ENCODE assay signal across 8 cellular contexts in the genomic region with DNA sequence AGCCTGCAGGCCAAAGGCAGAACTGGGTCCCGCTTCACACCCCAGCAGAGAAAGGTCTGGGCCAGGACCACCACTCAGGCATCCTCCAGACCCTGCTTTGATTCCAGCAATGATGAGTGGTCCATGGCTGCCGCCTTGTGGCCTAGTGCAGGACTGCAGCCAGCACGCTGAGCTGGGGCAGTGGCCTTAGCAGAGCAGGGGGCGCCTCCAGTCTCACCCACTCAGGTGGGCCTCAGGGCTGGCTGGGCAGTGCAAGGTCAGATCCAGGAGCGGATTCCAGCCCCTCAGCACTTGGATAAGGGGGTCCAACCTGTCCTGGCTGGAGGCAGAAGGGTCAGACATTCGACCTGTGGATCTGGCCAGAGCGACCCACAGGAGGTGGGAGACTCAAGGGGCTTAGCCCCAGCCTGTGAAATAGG. TPM values are rescaled to one million over a fixed set of nuclear protein-coding genes. Genes with fewer than 3 reads are reported as not detected.
DNase-seq lines count a peak whose midpoint lies in the region; ATAC-seq and TF ChIP-seq lines count a peak whose summit lies in the region.

No MANE protein-coding gene starts in this region.

- no peak overlapping the region for H3K27ac ChIP-seq in Panc1 (ENCODE audit: low read length)
- H3K27ac ChIP-seq in osteoblast (ENCODE audit: low read depth, low read length): no peak overlapping the region
- H3K27ac ChIP-seq in transverse colon: peak overlapping the region in 1 of 4 donors; percentile 8

- no peak for TF ChIP-seq EP300 in transverse colon (IDR thresholded peaks at IDR 0.05; ENCODE audit: low read depth)

- H3K9me3 ChIP-seq in HAP-1 (no peaks in the 10 kb centered on the region), Panc1 (ENCODE audit: control insufficient read depth, insufficient read depth, low read depth, low read length) (no peaks in the 10 kb centered on the region), osteoblast (ENCODE audit: low read depth, low read length) (no peaks in the 10 kb centered on the region), transverse colon (no peaks in the 10 kb centered on the region)

- H2AFZ ChIP-seq in osteoblast (ENCODE audit: low read length): no peak overlapping the region

- TF ChIP-seq POLR2A in transverse colon (IDR thresholded peaks at IDR 0.05): no peak

- H3K4me2 ChIP-seq in osteoblast (ENCODE audit: insufficient read depth, low read length): no peak overlapping the region

- H3K4me1 ChIP-seq in HAP-1 (no peaks in the 10 kb centered on the region), Panc1 (ENCODE audit: control insufficient read depth, insufficient read depth, low read length) (peaks cover 18% of the 10 kb centered on the region), osteoblast (ENCODE audit: insufficient read depth, low read length) (peaks cover 11% of the 10 kb centered on the region), transverse colon (peaks cover 0 to 5% (median 0%) of the 10 kb centered on the region in 4 donors)

- intact Hi-C loops in CD14-positive monocyte (cut with micrococcal nuclease) (loop anchor here in 1 of 2 donors (2.0 to 10.0 kb wide), 2 partner anchors 211 to 491 kb away; no protein-coding TSS in a partner anchor), Panc1 (cut with micrococcal nuclease; ENCODE audit: unreplicated experiment) (loop anchor here (2.0 to 5.0 kb wide), 2 partner anchors 96 to 213 kb away; no protein-coding TSS in a partner anchor), transverse colon (cut with DNase I; ENCODE audit: low total_unique reads) (loop anchor here (5.0 kb wide), 2 partner anchors 96 to 196 kb away; no protein-coding TSS in a partner anchor)

- DNase-seq in CD14-positive monocyte (ENCODE audit: low spot score) (no peak), HAP-1 (ENCODE audit: low spot score in 2 of 2) (peak; percentile 15 to 82), Panc1 (ENCODE audit: low read depth, low spot score) (peak; percentile 52), activated T-helper 1 cell treated with Interleukin-2 at 50 U/mL for 16 hours (ENCODE audit: low read depth) (peak; percentile 32), fibroblast of villous mesenchyme (ENCODE audit: low read depth) (no peak), osteoblast (ENCODE audit: insufficient read length, low spot score, missing footprints) (peak; percentile 94), transverse colon (peak; percentile 60), NCI-H2029 treated with DMSO at 0.1 percent for 48 hours (lab: John Stamatoyannopoulos, UW) (no peak)

- TF ChIP-seq CTCF in CD14-positive monocyte (IDR thresholded peaks at IDR 0.05): peak; percentile 91
- TF ChIP-seq CTCF in Panc1 (IDR thresholded peaks at IDR 0.05): peak; percentile 98
- peak; percentile 95 for TF ChIP-seq CTCF in fibroblast of villous mesenchyme (IDR thresholded peaks at IDR 0.05; ENCODE audit: insufficient read depth, low read depth, low read length)
- TF ChIP-seq CTCF in osteoblast (IDR thresholded peaks at IDR 0.05; ENCODE audit: extremely low read depth, low read depth, low read length): peak; percentile 92
- TF ChIP-seq CTCF in transverse colon (IDR thresholded peaks at IDR 0.05): peak; percentile 90 to 96 (median 92)

- H3K27me3 ChIP-seq in HAP-1 (ENCODE audit: low read depth) (peaks cover 12% of the 10 kb centered on the region; the same call in 1 of the 2 replicates), Panc1 (ENCODE audit: control insufficient read depth, insufficient read depth, low read length) (peaks cover 6% of the 10 kb centered on the region), osteoblast (ENCODE audit: insufficient read depth, low read length) (peaks cover 25% of the 10 kb centered on the region), transverse colon (peaks cover 19% of the 10 kb centered on the region)

- peaks cover 51 to 60% of the 10 kb centered on the region in 2 donors for H3K36me3 Mint-ChIP-seq in CD14-positive monocyte

- H4K20me1 ChIP-seq in osteoblast (ENCODE audit: insufficient read depth, low read length): peaks cover 37% of the 10 kb centered on the region

- peaks cover 19 to 23% (median 21%) of the 10 kb centered on the region in 3 donors for H3K27me3 Mint-ChIP-seq in CD14-positive monocyte (ENCODE audit: low read depth in 3 of 3)

- CTCF ChIA-PET in Panc1 (lab: Charles Lee): interaction anchor here (0.6 to 2.9 kb wide), 21 partner anchors 8 to 503 kb away, joined by 3 to 29 read pairs (median 5); partner anchors contain the start of gene CLPB

- no peaks in the 10 kb centered on the region for H3K79me2 ChIP-seq in osteoblast (ENCODE audit: insufficient read depth, low read length)

- POLR2A ChIA-PET in Panc1 (lab: Charles Lee): no interaction called here

- 64% methylated on average over 7 of the region's 7 CpGs; no CpG with 5 or more reads in 1 of the 2 donors for WGBS in transverse colon (ENCODE audit: low coverage in 1 of 2), 2 donors

- peak; percentile 73 for ATAC-seq in Panc1

- BruUV-seq in Panc1 (replicated peaks; lab: Mats Ljungman, UMichigan): no TSS peak

- H3K9me3 Mint-ChIP-seq in CD14-positive monocyte: no peaks in the 10 kb centered on the region

- peaks cover 6% of the 10 kb centered on the region for H3K36me3 ChIP-seq in HAP-1 (replicated peaks)
- H3K36me3 ChIP-seq in Panc1 (ENCODE audit: control insufficient read depth, insufficient read depth, low read length): no peaks in the 10 kb centered on the region; the same call in 1 of the 2 replicates
- H3K36me3 ChIP-seq in osteoblast (ENCODE audit: insufficient read depth, low read length): peaks cover 19% of the 10 kb centered on the region
- peaks cover 0 to 3% (median 0%) of the 10 kb centered on the region in 4 donors for H3K36me3 ChIP-seq in transverse colon

- peaks cover 8% of the 10 kb centered on the region for H3K4me1 Mint-ChIP-seq in CD14-positive monocyte

- in situ Hi-C loops in HAP-1 (cut with MboI; ENCODE audit: low sequenced_read_pairs) (no loop called here), Panc1 (cut with HindIII; ENCODE audit: low pct_unique_long_range_greater_than_20kb, low sequenced_read_pairs) (no loop called here), transverse colon (cut with MboI; ENCODE audit: low pct_ligation_motif_present in 1 of 4, low pct_unique_long_range_greater_than_20kb in 1 of 4, low sequenced_read_pairs in 3 of 4) (no loop called here)

- no peak overlapping the region for H3K4me3 ChIP-seq in HAP-1
- H3K4me3 ChIP-seq in Panc1 (ENCODE audit: low read depth in 2 of 2, low read length in 2 of 2): no peak overlapping the region
- no peak overlapping the region for H3K4me3 ChIP-seq in fibroblast of villous mesenchyme (ENCODE audit: low read depth, low read length)
- no peak overlapping the region for H3K4me3 ChIP-seq in osteoblast (ENCODE audit: insufficient read depth, low read length)
- no peak overlapping the region for H3K4me3 ChIP-seq in transverse colon

- no peak overlapping the region for H3K4me3 Mint-ChIP-seq in CD14-positive monocyte

- H3K27ac Mint-ChIP-seq in CD14-positive monocyte: peak overlapping the region in 1 of 7 donors; percentile 25

RNA-seq across cellular contexts. Expression of gene PDE2A, which starts 9.6 kb away (rescaled TPM):
- polyA plus RNA-seq in CD14-positive monocyte: under 1 TPM; 0.18 to 0.53 TPM
- total RNA-seq in Panc1 (2021; ENCODE audit: unreplicated experiment): 0.74 TPM
- 0.51 TPM for polyA plus RNA-seq in Panc1 (2012; ENCODE audit: insufficient read length)
- total RNA-seq in fibroblast of villous mesenchyme: under 0.01 TPM in 2 replicates
- 0.36 and 0.59 TPM in 2 replicates for total RNA-seq in osteoblast
- total RNA-seq in transverse colon: 10 to 100 TPM in 3 of 4 donors, 1 to 10 TPM in 1; 6.6 to 41.9 (median 17.1) TPM

Comparison
In these comparisons a context has a peak if more than half of its experiments do, and no peak if none do; other contexts are left out.
1. DNase-seq: peak in HAP-1 (2 of 2), Panc1 (single experiment), activated T-helper 1 cell treated with Interleukin-2 at 50 U/mL for 16 hours (single experiment), osteoblast (single experiment) and transverse colon (single experiment); none in CD14-positive monocyte (single experiment), fibroblast of villous mesenchyme (single experiment) and NCI-H2029 treated with DMSO at 0.1 percent for 48 hours (single experiment).
2. Peak in every context shown above with its lines, with median percentiles within 50 percentile points of each other: CTCF ChIP-seq.